Comparison of ENCODE assay signal across 8 cellular contexts in the genomic region with DNA sequence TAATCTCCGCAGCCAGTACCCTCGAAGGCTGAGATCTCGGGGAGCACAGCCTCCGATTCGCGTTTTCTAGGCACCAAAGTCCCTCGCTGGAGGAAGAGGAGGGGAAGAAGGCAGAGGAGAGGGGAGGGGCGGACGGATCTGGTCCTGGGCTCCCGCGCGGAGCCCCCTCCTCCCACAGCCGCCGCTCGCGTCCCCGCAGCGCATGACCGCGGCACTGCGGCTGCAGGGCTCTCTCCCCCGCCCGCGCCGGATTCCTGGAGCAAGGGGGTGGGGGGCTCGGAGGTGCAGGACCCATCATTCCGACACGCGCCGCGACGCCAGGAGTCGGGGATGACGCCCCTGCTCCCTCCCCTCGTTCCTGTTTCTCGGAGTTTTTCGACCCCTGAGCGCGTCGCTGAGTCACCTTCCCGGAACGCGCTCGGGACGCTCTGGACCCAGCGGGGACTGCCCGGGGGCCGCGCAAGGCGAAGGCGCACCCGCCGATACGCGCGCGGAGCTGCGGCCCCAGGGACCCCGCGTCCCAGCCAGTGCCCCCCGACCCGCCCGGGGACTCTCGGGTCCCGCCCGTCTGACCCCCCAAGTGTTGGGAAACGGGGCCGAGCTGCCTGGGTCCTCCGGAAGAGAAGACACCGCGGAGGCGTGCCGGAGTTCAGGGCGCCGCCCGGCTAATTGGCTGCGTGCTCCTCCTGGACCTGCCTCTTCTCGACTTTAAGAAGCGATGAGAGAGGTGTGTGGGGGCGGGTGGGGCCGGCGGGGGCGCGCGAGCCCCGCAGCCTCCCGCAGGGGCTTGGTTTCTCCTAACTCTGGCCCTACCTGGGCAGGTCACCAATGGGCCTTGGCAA. TPM values are rescaled to one million over a fixed set of nuclear protein-coding genes. Genes with fewer than 3 reads are reported as not detected.
DNase-seq lines count a peak whose midpoint lies in the region; TF ChIP-seq lines count a peak whose summit lies in the region.

No MANE protein-coding gene starts in this region.

- H3K27me3 Mint-ChIP-seq in type B pancreatic cell, result peaks cover 7% of the 10 kb centered on the region

- 1% methylated on average over 36 to 87 of the region's 87 CpGs for WGBS in ovary, 3 donors

- peaks cover 18% of the 10 kb centered on the region for H3K4me1 Mint-ChIP-seq in type B pancreatic cell (ENCODE audit: unreplicated experiment)

- TF ChIP-seq POLR2A in ovary (IDR thresholded peaks at IDR 0.05), result no peak

- peaks cover 4% of the 10 kb centered on the region for H3K9me3 Mint-ChIP-seq in type B pancreatic cell

- H3K27ac Mint-ChIP-seq in type B pancreatic cell, result peak overlapping the region; percentile 80

- TF ChIP-seq EP300 in ovary (IDR thresholded peaks at IDR 0.05), result no peak

- no peaks in the 10 kb centered on the region for H3K36me3 ChIP-seq in ovary

- peaks cover 12% of the 10 kb centered on the region for H3K4me1 ChIP-seq in ovary (ENCODE audit: insufficient read depth)

- no peaks in the 10 kb centered on the region for H3K36me3 Mint-ChIP-seq in type B pancreatic cell

- no peak overlapping the region for H3K27ac ChIP-seq in ovary

- H3K4me3 ChIP-seq in foreskin fibroblast (ENCODE audit: low read depth in 1 of 2, low read length in 2 of 2) (peak overlapping the region; percentile 61 to 76), ovary (peak overlapping the region; percentile 41)

- DNase-seq in NCI-H524 (lab: John Stamatoyannopoulos, UW) (peak; percentile 22 to 68), NCI-H524 treated with DMSO at 0.1 percent for 48 hours (lab: John Stamatoyannopoulos, UW) (no peak), NCI-H510A treated with DMSO at 0.1 percent for 48 hours (lab: John Stamatoyannopoulos, UW) (peak; percentile 12), foreskin fibroblast (peak; percentile 56 to 78), ovary (peak in 3 of 5 donors; percentile 50 to 56 (median 54)), type B pancreatic cell (ENCODE audit: extremely low spot score, unreplicated experiment) (no peak), inferior parietal cortex (ENCODE audit: extremely low spot score) (no peak)
- DNase-seq in activated T-helper 1 cell treated with anti-CD3 and anti-CD28 coated beads, Interleukin-2, amount 50 U/mL, for 16 hours (ENCODE audit: low read depth in 1 of 2, low spot score in 1 of 2), result peak; percentile 14 to 31

- no peaks in the 10 kb centered on the region for H3K27me3 ChIP-seq in ovary

- TF ChIP-seq CTCF in foreskin fibroblast (IDR thresholded peaks at IDR 0.05; ENCODE audit: low read depth, low read length), result no peak
- no peak for TF ChIP-seq CTCF in ovary (IDR thresholded peaks at IDR 0.05)
- no peak for TF ChIP-seq CTCF in type B pancreatic cell (conservative IDR thresholded peaks at IDR 0.05)

- intact Hi-C loops in ovary (cut with DNase I), result no loop called here

- H3K9me3 ChIP-seq in ovary, result no peaks in the 10 kb centered on the region

- peak overlapping the region; percentile 93 for H3K4me3 Mint-ChIP-seq in type B pancreatic cell

RNA-seq across cellular contexts. Expression of gene SPHK1, which starts 1.4 kb away (rescaled TPM):
- total RNA-seq in ovary (1 to 10 TPM; 1.8 to 9.2 (median 3.7) TPM), type B pancreatic cell (ENCODE audit: low replicate concordance) (4.3 and 26.8 TPM in 2 replicates)
- 1 to 10 TPM in 1 of 2 donors, under 1 TPM in 1; 0.80 to 4.0 TPM for polyA plus RNA-seq in ovary

RNA-seq across cellular contexts. Expression of gene PRPSAP1, which starts 29.3 kb away (rescaled TPM):
- 10 to 100 TPM; 26.1 to 50.4 (median 44.5) TPM for total RNA-seq in ovary
- 10 to 100 TPM; 42.9 to 57.9 TPM for polyA plus RNA-seq in ovary
- 45.3 and 82.0 TPM in 2 replicates for total RNA-seq in type B pancreatic cell (ENCODE audit: low replicate concordance)

Comparison
In these comparisons a context has a peak if more than half of its experiments do, and no peak if none do; other contexts are left out.
1. DNase-seq: peak in NCI-H524 (2 of 2), NCI-H510A treated with DMSO at 0.1 percent for 48 hours (single experiment), activated T-helper 1 cell treated with anti-CD3 and anti-CD28 coated beads, Interleukin-2, amount 50 U/mL, for 16 hours (2 of 2), foreskin fibroblast (2 of 2) and ovary (3 of 5); none in NCI-H524 treated with DMSO at 0.1 percent for 48 hours (single experiment), type B pancreatic cell (single experiment) and inferior parietal cortex (single experiment).